ENCODE assay signal across 9 cellular contexts in the genomic region with DNA sequence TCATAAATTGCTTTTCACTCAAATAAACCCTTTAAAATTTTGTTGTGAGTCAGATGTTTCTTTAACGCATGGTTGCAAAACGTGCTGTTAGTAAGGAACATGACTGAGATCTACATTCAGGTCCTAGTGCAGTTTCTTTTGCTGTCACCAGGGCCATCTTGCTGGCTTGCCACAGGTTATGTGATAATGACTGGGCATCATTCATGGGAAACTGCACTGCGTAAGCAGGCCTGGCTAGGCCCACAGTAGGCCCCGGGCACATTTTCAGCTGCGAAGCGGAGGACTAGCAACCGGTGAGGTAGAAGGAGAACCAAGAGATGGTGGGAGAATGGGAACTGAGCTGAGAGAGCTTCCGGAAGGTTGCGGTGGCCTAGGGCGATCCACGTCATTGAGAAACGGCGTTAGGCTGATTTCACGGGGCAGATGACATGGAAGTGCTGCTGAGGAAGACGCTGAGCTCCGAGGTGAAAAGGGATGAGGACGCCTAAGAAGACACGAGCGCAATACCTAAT. TPM values are rescaled to one million over a fixed set of nuclear protein-coding genes. Genes with fewer than 3 reads are reported as not detected.
A peak's percentile ranks its signal among the peaks of the same experiment; 100 is the strongest.
DNase-seq lines count a peak whose midpoint lies in the region; ATAC-seq and TF ChIP-seq lines count a peak whose summit lies in the region.
"Had no signal": no experiment of that assay in that cellular context is flagged by ENCODE, and none has a peak within 500 bp of the region (broad histone marks: within the 10 kb centered on the region; RNA-seq: fewer than 3 reads in every experiment).

No MANE protein-coding gene starts in this region.

- H4K20me1 ChIP-seq in H9 (ENCODE audit: control insufficient read depth, insufficient read depth, insufficient read length), result no peaks in the 10 kb centered on the region

- peak; percentile 23 for ATAC-seq in HG03354 (IDR thresholded peaks at IDR 0.05; ENCODE audit: poor library complexity, severe bottlenecking, unreplicated experiment)
- ATAC-seq in activated naive CD8-positive, alpha-beta T cell treated with anti-CD3 and anti-CD28 coated beads, Interleukin-2, amount 10 ng/mL, durations not matched to agents 7 days and 5 days (ENCODE audit: low read depth), result no peak
- ATAC-seq in natural killer cell, result no peak
- no peak for ATAC-seq in GM18517 (IDR thresholded peaks at IDR 0.05; ENCODE audit: unreplicated experiment)

- H3K9ac ChIP-seq in H9 (ENCODE audit: extremely low read depth, insufficient read length, low read length), result no peak overlapping the region
- H3K9ac ChIP-seq: KMS-11 had no signal

- no peaks in the 10 kb centered on the region for H3K79me1 ChIP-seq in H9 (ENCODE audit: insufficient read depth, low read depth, low read length, poor library complexity, severe bottlenecking)

- intact Hi-C loops in natural killer cell (cut with micrococcal nuclease), result loop anchor here (5.0 kb wide), 1 partner anchor 40 kb away; the partner anchor contains the start of gene CHKB

- peak overlapping the region; percentile 1 for H3K4me3 Mint-ChIP-seq in activated naive CD8-positive, alpha-beta T cell treated with anti-CD3 and anti-CD28 coated beads, Interleukin-2, amount 10 ng/mL, durations not matched to agents 7 days and 5 days
- peak overlapping the region; percentile 7 for H3K4me3 Mint-ChIP-seq in natural killer cell
- H3K4me3 Mint-ChIP-seq in H9, result no peak overlapping the region

- no peak overlapping the region for H2BK20ac ChIP-seq in H9 (ENCODE audit: low read depth, low read length, poor library complexity, severe bottlenecking)

- H3K23ac ChIP-seq in H9 (ENCODE audit: insufficient read length, low read depth, low read length), result no peak overlapping the region

- peaks cover 19% of the 10 kb centered on the region for H3K36me3 Mint-ChIP-seq in activated naive CD8-positive, alpha-beta T cell treated with anti-CD3 and anti-CD28 coated beads, Interleukin-2, amount 10 ng/mL, durations not matched to agents 7 days and 5 days
- H3K36me3 Mint-ChIP-seq in natural killer cell (no peaks in the 10 kb centered on the region), H9 (ENCODE audit: insufficient read depth in 1 of 3, low read depth in 3 of 3) (no peaks in the 10 kb centered on the region)

- POLR2A ChIA-PET in activated naive CD8-positive, alpha-beta T cell treated with anti-CD3 and anti-CD28 coated beads, Interleukin-2, amount 10 ng/mL, durations not matched to agents 7 days and 5 days (lab: Charles Lee), result interaction anchor here (0.8 to 7.8 kb wide), 4 partner anchors 11 to 79 kb away, joined by 3 to 142 read pairs (median 68); partner anchors contain the start of genes SCO2 and TYMP

- peaks cover 58% of the 10 kb centered on the region for H3K4me1 Mint-ChIP-seq in activated naive CD8-positive, alpha-beta T cell treated with anti-CD3 and anti-CD28 coated beads, Interleukin-2, amount 10 ng/mL, durations not matched to agents 7 days and 5 days
- H3K4me1 Mint-ChIP-seq in natural killer cell (peaks cover 26 to 54% of the 10 kb centered on the region in 2 donors), H9 (no peaks in the 10 kb centered on the region)

- no peak overlapping the region for H4K8ac ChIP-seq in H9 (replicated peaks; ENCODE audit: insufficient read length, low read depth, low read length)

- no peaks in the 10 kb centered on the region for H3K9me3 ChIP-seq in H9 (ENCODE audit: control insufficient read depth, low read depth, low read length)

- no peak overlapping the region for H3T11ph ChIP-seq in H9 (ENCODE audit: low read length)

- H3K14ac ChIP-seq in H9 (ENCODE audit: insufficient read depth, low read length), result no peak overlapping the region

- no peak overlapping the region for H4K5ac ChIP-seq in H9 (ENCODE audit: insufficient read length, low read depth, low read length)

- H3K79me2 ChIP-seq in H9 (ENCODE audit: insufficient read depth, low read length), result no peaks in the 10 kb centered on the region

- H2BK15ac ChIP-seq in H9 (ENCODE audit: low read depth, low read length), result no peak overlapping the region

- H3K9me3 Mint-ChIP-seq in activated naive CD8-positive, alpha-beta T cell treated with anti-CD3 and anti-CD28 coated beads, Interleukin-2, amount 10 ng/mL, durations not matched to agents 7 days and 5 days, result peaks cover 2% of the 10 kb centered on the region
- H3K9me3 Mint-ChIP-seq in natural killer cell (no peaks in the 10 kb centered on the region), H9 (no peaks in the 10 kb centered on the region; a peak in 1 of 5 replicates)

- no peak overlapping the region for H2BK12ac ChIP-seq in H9 (ENCODE audit: insufficient read length, low read depth, low read length)

- H3K27ac ChIP-seq in H9 (ENCODE audit: insufficient read length, low read depth, low read length), result no peak overlapping the region

- H3K23me2 ChIP-seq in H9 (ENCODE audit: insufficient read length, low read depth, low read length, poor library complexity, severe bottlenecking), result peaks cover 2% of the 10 kb centered on the region

- no peak overlapping the region for H2AFZ ChIP-seq in H9 (ENCODE audit: low read length)

- H2BK5ac ChIP-seq in H9 (ENCODE audit: insufficient read length, low read length), result no peak overlapping the region

- no peaks in the 10 kb centered on the region for H3K27me3 Mint-ChIP-seq in activated naive CD8-positive, alpha-beta T cell treated with anti-CD3 and anti-CD28 coated beads, Interleukin-2, amount 10 ng/mL, durations not matched to agents 7 days and 5 days
- H3K27me3 Mint-ChIP-seq in natural killer cell (ENCODE audit: low read depth in 2 of 2) (no peaks in the 10 kb centered on the region), H9 (ENCODE audit: low read depth) (peaks cover 62% of the 10 kb centered on the region)

- WGBS in H9 (ENCODE audit: extremely low coverage, insufficient read length, low lambda C conversion rate), result no CpG with 5 or more reads among the region's 19 CpGs

- no peaks in the 10 kb centered on the region for H3K4me1 ChIP-seq in H9 (ENCODE audit: insufficient read depth, low read length)

- H4K91ac ChIP-seq in H9 (ENCODE audit: insufficient read length, low read depth, low read length), result no peak overlapping the region

- H3K4ac ChIP-seq in H9 (ENCODE audit: low read depth, low read length), result no peak overlapping the region

- H3K27ac Mint-ChIP-seq in activated naive CD8-positive, alpha-beta T cell treated with anti-CD3 and anti-CD28 coated beads, Interleukin-2, amount 10 ng/mL, durations not matched to agents 7 days and 5 days, result peak overlapping the region; percentile 94
- peak overlapping the region; percentile 98 to 100 for H3K27ac Mint-ChIP-seq in natural killer cell
- no peak overlapping the region; a peak in 1 of 7 replicates for H3K27ac Mint-ChIP-seq in H9

- no peak overlapping the region for H2BK120ac ChIP-seq in H9 (ENCODE audit: low read depth, low read length, poor library complexity, severe bottlenecking)

- peak overlapping the region; percentile 60 for H3K4me3 ChIP-seq in GM12865 (ENCODE audit: low read depth, low read length)

- no peak overlapping the region for H3K56ac ChIP-seq in H9 (ENCODE audit: insufficient read length, low read depth, low read length)

- no peaks in the 10 kb centered on the region; the same call in 1 of the 2 replicates for H3K27me3 ChIP-seq in H9 (ENCODE audit: insufficient read depth, low read length)

- no peak overlapping the region for H3K18ac ChIP-seq in H9 (ENCODE audit: insufficient read length, low read depth, low read length)

- peak; percentile 95 for DNase-seq in GM12865 (ENCODE audit: low read depth)
- DNase-seq in activated naive CD8-positive, alpha-beta T cell treated with anti-CD3 and anti-CD28 coated beads, Interleukin-2, amount 10 ng/mL, durations not matched to agents 7 days and 5 days, result no peak
- no peak for DNase-seq in natural killer cell
- DNase-seq in iPS-NIHi7 (ENCODE audit: extremely low spot score), result no peak
- no peak for DNase-seq in D341Med (ENCODE audit: low spot score)
- DNase-seq in H9, result no peak

- peak; percentile 7 for TF ChIP-seq CTCF in GM12865 (IDR thresholded peaks at IDR 0.05; ENCODE audit: insufficient read depth, low read depth, low read length, missing control alignments)
- no peak for TF ChIP-seq CTCF in natural killer cell (IDR thresholded peaks at IDR 0.05)
- no peak for TF ChIP-seq CTCF in H9 (conservative IDR thresholded peaks at IDR 0.05)

- H2AK5ac ChIP-seq in H9 (ENCODE audit: insufficient read length, low read length), result no peak overlapping the region

- no peak overlapping the region for H3K4me2 ChIP-seq in H9 (ENCODE audit: insufficient read depth, insufficient read length, low read length)
- H3K4me2 ChIP-seq: KMS-11 had no signal

RNA-seq across cellular contexts. Expression of gene KLHDC7B, which starts 3.2 kb away (rescaled TPM):
- 10 to 100 TPM; 18.8 to 21.9 TPM for total RNA-seq in activated naive CD8-positive, alpha-beta T cell treated with anti-CD3 and anti-CD28 coated beads, Interleukin-2, amount 10 ng/mL, durations not matched to agents 7 days and 5 days
- total RNA-seq in natural killer cell (1 to 10 TPM; 2.4 to 6.9 (median 5.3) TPM), H9 (2021) (not detected in 2 replicates)

RNA-seq across cellular contexts. Expression of gene TYMP, which starts 12.7 kb away (rescaled TPM):
- 10 to 100 TPM; 86.3 to 94.5 TPM for total RNA-seq in activated naive CD8-positive, alpha-beta T cell treated with anti-CD3 and anti-CD28 coated beads, Interleukin-2, amount 10 ng/mL, durations not matched to agents 7 days and 5 days
- 10 to 100 TPM; 17.7 to 44.6 (median 32.4) TPM for total RNA-seq in natural killer cell
- 0.61 and 1.0 TPM in 2 replicates for total RNA-seq in H9 (2021)

RNA-seq across cellular contexts. Expression of gene SCO2, which starts 17.1 kb away (rescaled TPM):
- 10 to 100 TPM in 1 of 2 experiments, 1 to 10 TPM in 1; 8.1 to 12.8 TPM for total RNA-seq in activated naive CD8-positive, alpha-beta T cell treated with anti-CD3 and anti-CD28 coated beads, Interleukin-2, amount 10 ng/mL, durations not matched to agents 7 days and 5 days
- total RNA-seq in natural killer cell (10 to 100 TPM in 1 of 3 donors, 1 to 10 TPM in 2; 2.8 to 13.5 (median 8.4) TPM), H9 (2021) (3.3 and 3.4 TPM in 2 replicates)

RNA-seq across cellular contexts. Expression of gene SYCE3, which starts 20.2 kb away (rescaled TPM):
- total RNA-seq in activated naive CD8-positive, alpha-beta T cell treated with anti-CD3 and anti-CD28 coated beads, Interleukin-2, amount 10 ng/mL, durations not matched to agents 7 days and 5 days, result 1 to 10 TPM in 1 of 2 experiments, under 1 TPM in 1; 0.79 to 1.1 TPM
- total RNA-seq in natural killer cell (not detected), H9 (2021) (0.85 and 0.97 TPM in 2 replicates)

RNA-seq across cellular contexts. Expression of gene NCAPH2, which starts 34.4 kb away (rescaled TPM):
- 100 to 1,000 TPM; 126 TPM for total RNA-seq in activated naive CD8-positive, alpha-beta T cell treated with anti-CD3 and anti-CD28 coated beads, Interleukin-2, amount 10 ng/mL, durations not matched to agents 7 days and 5 days
- 100 to 1,000 TPM in 2 of 3 donors, 10 to 100 TPM in 1; 94.5 to 106 (median 104) TPM for total RNA-seq in natural killer cell
- total RNA-seq in H9 (2021), result 76.2 and 78.1 TPM in 2 replicates

Comparison
In these comparisons a context has a peak if more than half of its experiments do, and no peak if none do; other contexts are left out.
1. H3K27ac Mint-ChIP-seq: peak in activated naive CD8-positive, alpha-beta T cell treated with anti-CD3 and anti-CD28 coated beads, Interleukin-2, amount 10 ng/mL, durations not matched to agents 7 days and 5 days (single experiment) and natural killer cell (2 of 2); none in H9 (0 of 3).
2. H3K4me3 Mint-ChIP-seq: peak in activated naive CD8-positive, alpha-beta T cell treated with anti-CD3 and anti-CD28 coated beads, Interleukin-2, amount 10 ng/mL, durations not matched to agents 7 days and 5 days (single experiment) and natural killer cell (single experiment); none in H9 (0 of 2).